14 cellular contexts compared by ENCODE assay signal in the genomic region with DNA sequence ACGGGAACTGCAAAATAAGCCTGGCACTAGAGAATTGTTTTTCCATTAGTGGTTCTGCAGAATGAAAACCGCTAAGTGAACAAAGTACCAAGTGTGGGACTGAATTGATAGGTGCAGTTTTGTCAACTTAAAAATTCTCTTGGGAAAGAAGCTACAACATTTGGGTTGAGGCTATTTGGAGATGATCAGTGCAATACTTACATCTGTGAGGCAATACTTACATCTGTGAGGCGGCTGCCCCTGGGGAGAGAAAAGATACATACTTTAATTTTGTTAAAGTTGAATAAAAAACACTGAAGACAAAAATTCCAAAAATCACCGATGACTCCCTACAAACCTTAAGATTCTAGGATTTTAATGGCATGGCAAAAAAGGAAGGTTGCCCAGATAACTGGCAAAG. TPM values are rescaled to one million over a fixed set of nuclear protein-coding genes. Genes with fewer than 3 reads are reported as not detected.
A peak's percentile ranks its signal among the peaks of the same experiment; 100 is the strongest.
DNase-seq lines count a peak whose midpoint lies in the region; ATAC-seq, FAIRE-seq and TF ChIP-seq lines count a peak whose summit lies in the region.
"Had no signal": no experiment of that assay in that cellular context is flagged by ENCODE, and none has a peak within 500 bp of the region (broad histone marks: within the 10 kb centered on the region; RNA-seq: fewer than 3 reads in every experiment).

No MANE protein-coding gene starts in this region.

- H3K9me1 ChIP-seq in K562 (ENCODE audit: control insufficient read depth, insufficient read depth, low read length) = peaks cover 9% of the 10 kb centered on the region

- H3K36me3 ChIP-seq in left ventricle myocardium inferior (peaks cover 17% of the 10 kb centered on the region), heart right ventricle (peaks cover 0 to 36% (median 2%) of the 10 kb centered on the region in 9 donors), K562 (ENCODE audit: control insufficient read depth, insufficient read depth, low read length) (peaks cover 8% of the 10 kb centered on the region; the same call in 1 of the 3 replicates), MG63 (0 out of 2 replicates have a peak, but pooled peaks cover 2% of the 10 kb centered on the region)
- H3K36me3 ChIP-seq in naive thymus-derived CD4-positive, alpha-beta T cell (ENCODE audit: control insufficient read depth in 2 of 3, insufficient read depth in 3 of 3, low read length in 3 of 3) = peaks cover 0 to 46% (median 3%) of the 10 kb centered on the region in 3 experiments

- TF ChIP-seq POLR2A in K562 (conservative IDR thresholded peaks at IDR 0.05) = no peak

- H3K9me3 Mint-ChIP-seq in naive thymus-derived CD4-positive, alpha-beta T cell = peaks cover 0 to 3% (median 0%) of the 10 kb centered on the region in 11 donors
- H3K9me3 Mint-ChIP-seq in type B pancreatic cell = no peaks in the 10 kb centered on the region
- H3K9me3 Mint-ChIP-seq: activated naive CD8-positive, alpha-beta T cell treated with anti-CD3 and anti-CD28 coated beads for 36 hours; dendritic cell treated with granulocyte-macrophage colony-stimulating factor and Interleukin-4, amounts not matched to agents 40 ng/mL and 50 ng/mL, for 4 days had no signal

- H3K27me3 ChIP-seq in left ventricle myocardium inferior (ENCODE audit: low read depth) (no peaks in the 10 kb centered on the region), heart right ventricle (no peaks in the 10 kb centered on the region), K562 (ENCODE audit: control insufficient read depth in 2 of 2, insufficient read depth in 2 of 2, low read length in 2 of 2) (no peaks in the 10 kb centered on the region), MG63 (no peaks in the 10 kb centered on the region)
- no peaks in the 10 kb centered on the region for H3K27me3 ChIP-seq in naive thymus-derived CD4-positive, alpha-beta T cell (ENCODE audit: control insufficient read depth in 2 of 2, insufficient read depth in 2 of 2, low read length in 2 of 2)

- no TSS peak for BruUV-seq in K562 (replicated peaks; lab: Mats Ljungman, UMichigan)

- H3K36me3 Mint-ChIP-seq in naive thymus-derived CD4-positive, alpha-beta T cell = peaks cover 0 to 4% (median 0%) of the 10 kb centered on the region in 5 donors
- no peaks in the 10 kb centered on the region for H3K36me3 Mint-ChIP-seq in type B pancreatic cell
- H3K36me3 Mint-ChIP-seq: activated naive CD8-positive, alpha-beta T cell treated with anti-CD3 and anti-CD28 coated beads for 36 hours had no signal

- H3K4me2 ChIP-seq in K562 (ENCODE audit: insufficient read depth, low read length) = no peak overlapping the region

- intact Hi-C loops in left ventricle myocardium inferior (cut with micrococcal nuclease) = no loop called here
- intact Hi-C loops in heart right ventricle (cut with DNase I) = loop anchor here in 3 of 10 donors (2.0 to 5.0 kb wide), 2 partner anchors 35 to 37 kb away; a partner anchor contains a TSS
- intact Hi-C loops in K562 (cut with micrococcal nuclease) = no loop called here
- intact Hi-C loops in naive thymus-derived CD4-positive, alpha-beta T cell (cut with micrococcal nuclease) = loop anchor here in 1 of 2 donors (5.0 to 10.0 kb wide), 3 partner anchors 87 to 1365 kb away; a partner anchor contains a TSS

- POLR2A ChIA-PET in K562 (lab: Yijun Ruan, JAX) = interaction anchor here (0.9 to 2.1 kb wide), 7 partner anchors 8 to 40 kb away, joined by 3 to 11 read pairs (median 5); no protein-coding TSS in a partner anchor
- POLR2A ChIA-PET in naive thymus-derived CD4-positive, alpha-beta T cell (lab: Charles Lee) = interaction anchor here (0.7 to 4.6 kb wide), 3 partner anchors 8 to 252 kb away, joined by 4 to 37 read pairs (median 5); a partner anchor contains a TSS

- in situ Hi-C loops in K562 (cut with MboI) = no loop called here

- 78 to 86% methylated on average over 4 of the region's 4 CpGs for WGBS in heart right ventricle, 2 donors
- WGBS in K562 (ENCODE audit: insufficient coverage, low coverage, missing lambda C conversion rate) = 62% methylated on average over 4 of the region's 4 CpGs

- TF ChIP-seq RAD21 in K562 (CRISPR knock-in tag; conservative IDR thresholded peaks at IDR 0.05 in 1 of 2, IDR thresholded peaks at IDR 0.05 in 1 of 2) = no peak

- CTCF ChIA-PET in K562 (lab: Yijun Ruan, JAX; ENCODE audit: low intra/inter-chr PET ratio) = no interaction called here
- CTCF ChIA-PET in naive thymus-derived CD4-positive, alpha-beta T cell (lab: Charles Lee) = interaction anchor here (1.5 kb wide), 1 partner anchor 36 kb away, joined by 4 read pairs; no protein-coding TSS in a partner anchor

- no peak overlapping the region for H2AFZ ChIP-seq in K562 (ENCODE audit: low read depth, low read length)

- no peak for FAIRE-seq in K562 (lab: Jason Lieb, UNC)

- H3K4me3 ChIP-seq in left ventricle myocardium inferior = no peak overlapping the region
- no peak overlapping the region for H3K4me3 ChIP-seq in heart right ventricle
- H3K4me3 ChIP-seq in K562 = no peak overlapping the region
- H3K4me3 ChIP-seq in naive thymus-derived CD4-positive, alpha-beta T cell (ENCODE audit: low read length) = no peak overlapping the region
- no peak overlapping the region for H3K4me3 ChIP-seq in MG63

- H3K4me1 ChIP-seq in left ventricle myocardium inferior (peaks cover 22% of the 10 kb centered on the region), heart right ventricle (peaks cover 5 to 22% (median 18%) of the 10 kb centered on the region in 9 donors), K562 (replicated peaks in 1 of 2; ENCODE audit: control insufficient read depth in 2 of 2, insufficient read depth in 2 of 2, low read length in 2 of 2) (peaks cover 17 to 46% of the 10 kb centered on the region in 2 experiments; a peak in 4 of 5 replicates)
- peaks cover 10 to 15% of the 10 kb centered on the region in 2 donors for H3K4me1 ChIP-seq in naive thymus-derived CD4-positive, alpha-beta T cell (ENCODE audit: control insufficient read depth in 2 of 2, insufficient read depth in 2 of 2, low read length in 2 of 2)

- no peaks in the 10 kb centered on the region for H3K9me3 ChIP-seq in left ventricle myocardium inferior (replicated peaks)
- H3K9me3 ChIP-seq in heart right ventricle = no peaks in the 10 kb centered on the region
- no peaks in the 10 kb centered on the region for H3K9me3 ChIP-seq in K562 (replicated peaks; ENCODE audit: control insufficient read depth, insufficient read depth, low read depth, low read length)
- H3K9me3 ChIP-seq in naive thymus-derived CD4-positive, alpha-beta T cell (ENCODE audit: control insufficient read depth in 2 of 3, low read length in 3 of 3) = no peaks in the 10 kb centered on the region
- H3K9me3 ChIP-seq in MG63 = no peaks in the 10 kb centered on the region

- no peak for ATAC-seq in heart right ventricle
- no peak for ATAC-seq in K562
- ATAC-seq in naive thymus-derived CD4-positive, alpha-beta T cell = no peak
- ATAC-seq: activated CD4-positive, alpha-beta T cell treated with anti-CD3 and anti-CD28 coated beads for 36 hours had no signal

- no peaks in the 10 kb centered on the region for H3K79me2 ChIP-seq in K562 (ENCODE audit: control insufficient read depth, insufficient read depth, low read length)
- H3K79me2 ChIP-seq: parathyroid adenoma had no signal

- peaks cover 6% of the 10 kb centered on the region; the same call in 1 of the 2 replicates for H4K20me1 ChIP-seq in K562 (replicated peaks; ENCODE audit: control insufficient read depth, insufficient read depth, low read length)

- no peak overlapping the region for H3K9ac ChIP-seq in K562 (ENCODE audit: insufficient read depth in 1 of 2, low read depth in 2 of 2, low read length in 2 of 2)
- H3K9ac ChIP-seq: parathyroid adenoma had no signal

- TF ChIP-seq EP300 in K562 (IDR thresholded peaks at IDR 0.05; ENCODE audit: low read length) = no peak

- no peaks in the 10 kb centered on the region for H3K27me3 Mint-ChIP-seq in naive thymus-derived CD4-positive, alpha-beta T cell
- H3K27me3 Mint-ChIP-seq in type B pancreatic cell = no peaks in the 10 kb centered on the region
- H3K27me3 Mint-ChIP-seq: activated CD4-positive, alpha-beta T cell treated with anti-CD3 and anti-CD28 coated beads for 36 hours; activated naive CD8-positive, alpha-beta T cell treated with anti-CD3 and anti-CD28 coated beads for 36 hours; dendritic cell treated with granulocyte-macrophage colony-stimulating factor and Interleukin-4, amounts not matched to agents 40 ng/mL and 50 ng/mL, for 4 days had no signal

- H3K4me1 Mint-ChIP-seq in naive thymus-derived CD4-positive, alpha-beta T cell = peaks cover 4 to 33% (median 24%) of the 10 kb centered on the region in 7 donors
- H3K4me1 Mint-ChIP-seq in type B pancreatic cell (ENCODE audit: unreplicated experiment) = peaks cover 20% of the 10 kb centered on the region

- H3K27ac ChIP-seq in left ventricle myocardium inferior (replicated peaks) (peak overlapping the region; percentile 94), heart right ventricle (peak overlapping the region in 4 of 10 donors; percentile 62 to 98 (median 86)), K562 (ENCODE audit: extremely low read depth, low read depth, low read length) (no peak overlapping the region)
- H3K27ac ChIP-seq in naive thymus-derived CD4-positive, alpha-beta T cell (ENCODE audit: low read depth, low read length) = no peak overlapping the region

- H3K4me3 Mint-ChIP-seq in naive thymus-derived CD4-positive, alpha-beta T cell = peak overlapping the region; percentile 2 to 87 (median 66)
- H3K4me3 Mint-ChIP-seq in type B pancreatic cell = peak overlapping the region; percentile 85
- H3K4me3 Mint-ChIP-seq: dendritic cell treated with granulocyte-macrophage colony-stimulating factor and Interleukin-4, amounts not matched to agents 40 ng/mL and 50 ng/mL, for 4 days had no signal

- peak overlapping the region in 8 of 9 donors; percentile 82 to 93 (median 90) for H3K27ac Mint-ChIP-seq in naive thymus-derived CD4-positive, alpha-beta T cell
- peak overlapping the region; percentile 87 for H3K27ac Mint-ChIP-seq in type B pancreatic cell
- H3K27ac Mint-ChIP-seq: activated CD4-positive, alpha-beta T cell treated with anti-CD3 and anti-CD28 coated beads for 36 hours had no signal

- no peak for DNase-seq in left ventricle myocardium inferior
- no peak for DNase-seq in heart right ventricle
- DNase-seq in K562 (ENCODE audit: extremely low read depth in 1 of 4, low spot score in 3 of 4) = no peak
- DNase-seq in naive thymus-derived CD4-positive, alpha-beta T cell = no peak
- DNase-seq in type B pancreatic cell (ENCODE audit: extremely low spot score, unreplicated experiment) = no peak
- DNase-seq in MG63 = no peak
- no peak for DNase-seq in UCSD-AML1 (lab: John Stamatoyannopoulos, UW; ENCODE audit: unreplicated experiment)
- DNase-seq in retina = no peak
- DNase-seq: activated CD4-positive, alpha-beta T cell treated with anti-CD3 and anti-CD28 coated beads for 36 hours; activated naive CD8-positive, alpha-beta T cell treated with anti-CD3 and anti-CD28 coated beads for 36 hours; stimulated activated CD4-positive, alpha-beta T cell treated with anti-CD3 and anti-CD28 coated beads, Interleukin-2, amount 100 ng/mL, for 24 hours had no signal

- TF ChIP-seq CTCF in left ventricle myocardium inferior (IDR thresholded peaks at IDR 0.05; ENCODE audit: borderline replicate concordance) (no peak), heart right ventricle (IDR thresholded peaks at IDR 0.05) (no peak), K562 (IDR thresholded peaks at IDR 0.05 in 2 of 3, conservative IDR thresholded peaks at IDR 0.05 in 1 of 3; ENCODE audit: insufficient read depth in 2 of 3, low read depth in 1 of 3, low read length in 3 of 3) (no peak), type B pancreatic cell (conservative IDR thresholded peaks at IDR 0.05) (no peak)

RNA-seq across cellular contexts. Expression of a gene that starts 1.8 kb away (rescaled TPM):
- total RNA-seq in left ventricle myocardium inferior = 12.0 TPM
- 10 to 100 TPM; 10.9 to 15.8 (median 13.3) TPM for total RNA-seq in heart right ventricle
- 10 to 100 TPM; 27.6 to 34.7 TPM for polyA plus RNA-seq in heart right ventricle
- 10.0 and 50.7 TPM in 2 replicates for total RNA-seq in K562 (2011; cell fraction: chromatin; rRNA removed; ENCODE audit: low replicate concordance)
- total RNA-seq in K562 (2011; cell fraction: nucleolus; rRNA removed) = 29.3 and 41.0 TPM in 2 replicates
- 13.9 and 21.2 TPM in 2 replicates for total RNA-seq in K562 (2011; cell fraction: nucleoplasm; rRNA removed)
- 12.6 and 17.3 TPM in 2 replicates for total RNA-seq in K562 (2014; rRNA removed)
- 0.35 and 0.55 TPM in 2 replicates for total RNA-seq in K562 (2014; rRNA removed; fragmentation: Illumina TruSeq; extraction: Trizol)
- total RNA-seq in K562 (2015; rRNA removed; fragmentation: Illumina TruSeq; extraction: Trizol) = 2.6 and 2.7 TPM in 2 replicates
- 7.6 and 8.3 TPM in 2 replicates for total RNA-seq in K562 (2021)
- 2.3 and 5.5 TPM in 2 replicates for polyA plus RNA-seq in K562 (2011; rRNA removed)
- polyA plus RNA-seq in K562 (2011; cell fraction: cytosol; rRNA removed) = 5.7 and 16.5 TPM in 2 replicates
- polyA plus RNA-seq in K562 (2011; cell fraction: nucleus; rRNA removed) = 37.7 and 66.6 TPM in 2 replicates
- polyA plus RNA-seq in K562 (2012) = 6.3 and 16.5 TPM in 2 replicates
- polyA plus RNA-seq in K562 (2014; fragmentation: Illumina TruSeq; extraction: Trizol) = 0.52 and 2.1 TPM in 2 replicates
- under 1 TPM; 0.07 to 0.18 TPM for polyA plus RNA-seq in K562 (2014; fragmentation: Nextera tagmentation; extraction: Ambion mirVana)
- polyA plus RNA-seq in K562 (2014; rRNA removed) = 6.5 and 8.1 TPM in 2 replicates
- 0.57 and 0.91 TPM in 2 replicates for polyA minus RNA-seq in K562 (2011; rRNA and poly(A)+ RNA removed)
- polyA minus RNA-seq in K562 (2011; cell fraction: cytosol; rRNA and poly(A)+ RNA removed) = 2.2 and 2.5 TPM in 2 replicates
- polyA minus RNA-seq in K562 (2011; cell fraction: nucleus; rRNA and poly(A)+ RNA removed) = 9.4 and 10.2 TPM in 2 replicates
- total RNA-seq in naive thymus-derived CD4-positive, alpha-beta T cell = 10 to 100 TPM; 20.8 to 66.7 (median 49.5) TPM
- polyA plus RNA-seq in naive thymus-derived CD4-positive, alpha-beta T cell = 10 to 100 TPM; 26.3 to 45.4 TPM
- 15.1 and 23.1 TPM in 2 replicates for total RNA-seq in type B pancreatic cell (ENCODE audit: low replicate concordance)
- total RNA-seq in MG63 (2014; rRNA removed; shearing (Covaris generic); ENCODE audit: low replicate concordance) = 24.3 and 34.9 TPM in 2 replicates

RNA-seq across cellular contexts. Expression of a gene that starts 16.0 kb away (rescaled TPM):
- total RNA-seq in left ventricle myocardium inferior (1.8 TPM), heart right ventricle (1 to 10 TPM in 5 of 10 donors, under 1 TPM in 5; 0.34 to 8.5 (median 0.89) TPM), K562 (2014; rRNA removed) (1.5 and 2.1 TPM in 2 replicates), K562 (2014; rRNA removed; fragmentation: Illumina TruSeq; extraction: Trizol) (0.29 and 0.33 TPM in 2 replicates), K562 (2015; rRNA removed; fragmentation: Illumina TruSeq; extraction: Trizol) (2.0 and 2.2 TPM in 2 replicates), K562 (2021) (1.9 and 2.1 TPM in 2 replicates), type B pancreatic cell (ENCODE audit: low replicate concordance) (0.05 and 0.07 TPM in 2 replicates)
- polyA plus RNA-seq in heart right ventricle (1 to 10 TPM; 1.2 to 2.4 TPM), K562 (2011; rRNA removed) (0.34 and 0.36 TPM in 2 replicates), K562 (2014; fragmentation: Illumina TruSeq; extraction: Trizol) (0.98 and 1.7 TPM in 2 replicates), K562 (2014; fragmentation: Nextera tagmentation; extraction: Ambion mirVana) (not detected), K562 (2014; rRNA removed) (0.82 and 2.0 TPM in 2 replicates)
- 0.09 and 0.42 TPM in 2 replicates for total RNA-seq in K562 (2011; cell fraction: chromatin; rRNA removed; ENCODE audit: low replicate concordance)
- total RNA-seq in K562 (2011; cell fraction: nucleolus; rRNA removed) = 0.13 and 0.17 TPM in 2 replicates
- 0.29 and 0.38 TPM in 2 replicates for total RNA-seq in K562 (2011; cell fraction: nucleoplasm; rRNA removed)
- polyA plus RNA-seq in K562 (2011; cell fraction: cytosol; rRNA removed) = 0.40 and 1.3 TPM in 2 replicates
- 0.45 and 0.75 TPM in 2 replicates for polyA plus RNA-seq in K562 (2011; cell fraction: nucleus; rRNA removed)
- polyA plus RNA-seq in K562 (2012) = 2.1 and 3.8 TPM in 2 replicates
- 0.11 and 0.36 TPM in 2 replicates for polyA minus RNA-seq in K562 (2011; rRNA and poly(A)+ RNA removed)
- polyA minus RNA-seq in K562 (2011; cell fraction: cytosol; rRNA and poly(A)+ RNA removed) = 0.64 and 1.7 TPM in 2 replicates
- 0.33 and 0.54 TPM in 2 replicates for polyA minus RNA-seq in K562 (2011; cell fraction: nucleus; rRNA and poly(A)+ RNA removed)
- 10 to 100 TPM in 2 of 5 experiments, 1 to 10 TPM in 3; 1.2 to 29.6 (median 5.3) TPM for total RNA-seq in naive thymus-derived CD4-positive, alpha-beta T cell
- 1 to 10 TPM; 1.5 to 1.7 TPM for polyA plus RNA-seq in naive thymus-derived CD4-positive, alpha-beta T cell
- 0.13 TPM in 1 of 2 replicates, not detected in the other for total RNA-seq in MG63 (2014; rRNA removed; shearing (Covaris generic); ENCODE audit: low replicate concordance)

RNA-seq across cellular contexts. Expression of a gene that starts 37.6 kb away (rescaled TPM):
- 47.7 TPM for total RNA-seq in left ventricle myocardium inferior
- 10 to 100 TPM; 34.7 to 84.4 (median 43.8) TPM for total RNA-seq in heart right ventricle
- polyA plus RNA-seq in heart right ventricle = 10 to 100 TPM; 42.6 to 56.9 TPM
- 83.4 and 274 TPM in 2 replicates for total RNA-seq in K562 (2011; cell fraction: chromatin; rRNA removed; ENCODE audit: low replicate concordance)
- 193 and 201 TPM in 2 replicates for total RNA-seq in K562 (2011; cell fraction: nucleolus; rRNA removed)
- total RNA-seq in K562 (2011; cell fraction: nucleoplasm; rRNA removed) = 97.9 and 105 TPM in 2 replicates
- total RNA-seq in K562 (2014; rRNA removed) = 86.9 and 98.3 TPM in 2 replicates
- 13.8 and 22.2 TPM in 2 replicates for total RNA-seq in K562 (2014; rRNA removed; fragmentation: Illumina TruSeq; extraction: Trizol)
- 45.6 and 45.8 TPM in 2 replicates for total RNA-seq in K562 (2015; rRNA removed; fragmentation: Illumina TruSeq; extraction: Trizol)
- 108 and 124 TPM in 2 replicates for total RNA-seq in K562 (2021)
- polyA plus RNA-seq in K562 (2011; rRNA removed) = 50.0 and 84.1 TPM in 2 replicates
- 68.5 and 125 TPM in 2 replicates for polyA plus RNA-seq in K562 (2011; cell fraction: cytosol; rRNA removed)
- polyA plus RNA-seq in K562 (2011; cell fraction: nucleus; rRNA removed) = 244 and 346 TPM in 2 replicates
- polyA plus RNA-seq in K562 (2012) = 106 and 149 TPM in 2 replicates
- polyA plus RNA-seq in K562 (2014; fragmentation: Illumina TruSeq; extraction: Trizol) = 37.6 and 65.2 TPM in 2 replicates
- polyA plus RNA-seq in K562 (2014; fragmentation: Nextera tagmentation; extraction: Ambion mirVana) = 1 to 10 TPM; 1.1 to 3.9 TPM
- 83.0 and 83.1 TPM in 2 replicates for polyA plus RNA-seq in K562 (2014; rRNA removed)
- 29.0 and 37.5 TPM in 2 replicates for polyA minus RNA-seq in K562 (2011; rRNA and poly(A)+ RNA removed)
- 63.7 and 76.3 TPM in 2 replicates for polyA minus RNA-seq in K562 (2011; cell fraction: cytosol; rRNA and poly(A)+ RNA removed)
- polyA minus RNA-seq in K562 (2011; cell fraction: nucleus; rRNA and poly(A)+ RNA removed) = 42.3 and 49.5 TPM in 2 replicates
- total RNA-seq in naive thymus-derived CD4-positive, alpha-beta T cell = 100 to 1,000 TPM; 107 to 196 (median 122) TPM
- polyA plus RNA-seq in naive thymus-derived CD4-positive, alpha-beta T cell = 100 to 1,000 TPM in 1 of 2 donors, 10 to 100 TPM in 1; 75.0 to 103 TPM
- 135 and 178 TPM in 2 replicates for total RNA-seq in type B pancreatic cell (ENCODE audit: low replicate concordance)
- 111 and 175 TPM in 2 replicates for total RNA-seq in MG63 (2014; rRNA removed; shearing (Covaris generic); ENCODE audit: low replicate concordance)

RNA-seq across cellular contexts. Expression of a gene that starts 51.8 kb away (rescaled TPM):
- not detected for total RNA-seq in left ventricle myocardium inferior
- total RNA-seq in heart right ventricle = under 1 TPM in 2 of 10 donors, not detected in 8; 0.05 to 0.10 TPM
- under 1 TPM in 1 of 2 donors, not detected in 1; 0.06 TPM for polyA plus RNA-seq in heart right ventricle
- total RNA-seq in K562 (2011; cell fraction: chromatin; rRNA removed; ENCODE audit: low replicate concordance) = 0.18 TPM in 1 of 2 replicates, not detected in the other
- not detected in 2 replicates for total RNA-seq in K562 (2011; cell fraction: nucleolus; rRNA removed)
- not detected in 2 replicates for total RNA-seq in K562 (2011; cell fraction: nucleoplasm; rRNA removed)
- not detected in 2 replicates for total RNA-seq in K562 (2014; rRNA removed)
- total RNA-seq in K562 (2014; rRNA removed; fragmentation: Illumina TruSeq; extraction: Trizol) = not detected in 2 replicates
- not detected in 2 replicates for total RNA-seq in K562 (2015; rRNA removed; fragmentation: Illumina TruSeq; extraction: Trizol)
- not detected in 2 replicates for total RNA-seq in K562 (2021)
- polyA plus RNA-seq in K562 (2011; rRNA removed) = not detected in 2 replicates
- not detected in 2 replicates for polyA plus RNA-seq in K562 (2011; cell fraction: cytosol; rRNA removed)
- not detected in 2 replicates for polyA plus RNA-seq in K562 (2011; cell fraction: nucleus; rRNA removed)
- polyA plus RNA-seq in K562 (2012) = 0.01 TPM in 1 of 2 replicates, not detected in the other
- polyA plus RNA-seq in K562 (2014; fragmentation: Illumina TruSeq; extraction: Trizol) = not detected in 2 replicates
- under 1 TPM in 1 of 2 experiments, not detected in 1; 0.01 TPM for polyA plus RNA-seq in K562 (2014; fragmentation: Nextera tagmentation; extraction: Ambion mirVana)
- not detected in 2 replicates for polyA plus RNA-seq in K562 (2014; rRNA removed)
- not detected in 2 replicates for polyA minus RNA-seq in K562 (2011; rRNA and poly(A)+ RNA removed)
- not detected in 2 replicates for polyA minus RNA-seq in K562 (2011; cell fraction: cytosol; rRNA and poly(A)+ RNA removed)
- not detected in 2 replicates for polyA minus RNA-seq in K562 (2011; cell fraction: nucleus; rRNA and poly(A)+ RNA removed)
- total RNA-seq in naive thymus-derived CD4-positive, alpha-beta T cell = 1 to 10 TPM in 1 of 5 experiments, under 1 TPM in 1, not detected in 3; 0.32 to 2.6 TPM
- under 1 TPM in 1 of 2 donors, not detected in 1; 0.14 TPM for polyA plus RNA-seq in naive thymus-derived CD4-positive, alpha-beta T cell
- 0.12 TPM in 1 of 2 replicates, not detected in the other for total RNA-seq in type B pancreatic cell (ENCODE audit: low replicate concordance)
- total RNA-seq in MG63 (2014; rRNA removed; shearing (Covaris generic); ENCODE audit: low replicate concordance) = not detected in 2 replicates
- total RNA-seq: activated CD4-positive, alpha-beta T cell treated with anti-CD3 and anti-CD28 coated beads for 36 hours; activated naive CD8-positive, alpha-beta T cell treated with anti-CD3 and anti-CD28 coated beads for 36 hours; SK-MEL-5 had no signal
